In the genomic region with DNA sequence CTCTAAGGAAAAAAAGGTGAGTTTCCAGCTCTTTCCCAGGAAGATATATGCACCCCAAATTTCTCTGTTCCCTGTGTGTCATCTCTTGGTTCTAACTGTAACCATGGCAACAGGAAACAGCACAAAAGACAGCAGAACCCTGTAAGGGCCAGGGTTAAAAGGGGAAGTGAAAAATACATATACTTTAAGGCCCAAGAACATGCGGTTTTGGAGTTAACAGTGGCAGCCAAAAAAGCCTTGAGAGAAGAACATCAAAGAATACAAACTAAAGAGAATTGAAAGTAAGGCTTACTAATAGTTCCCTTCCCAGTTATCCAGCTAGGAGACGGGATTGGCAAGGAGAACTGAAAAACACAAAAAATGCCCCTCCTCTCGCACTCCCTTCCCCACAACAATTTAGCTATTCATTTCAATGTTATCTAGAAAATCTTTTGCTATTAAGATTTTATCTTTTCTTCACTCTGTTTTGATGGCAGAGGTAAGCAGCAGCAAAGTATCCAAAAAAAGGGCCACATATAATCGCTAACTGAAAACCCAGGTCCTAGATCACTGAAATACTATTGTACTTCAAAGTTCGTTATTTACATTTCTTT, we compare ENCODE assay signal across 7 cellular contexts. TPM values are rescaled to one million over a fixed set of nuclear protein-coding genes. Genes with fewer than 3 reads are reported as not detected.
DNase-seq lines count a peak whose midpoint lies in the region; ATAC-seq, FAIRE-seq and TF ChIP-seq lines count a peak whose summit lies in the region.

No MANE protein-coding gene starts in this region.

- H3K27ac Mint-ChIP-seq in activated naive CD8-positive, alpha-beta T cell, result peak overlapping the region; percentile 98

- H3K4me2 ChIP-seq in keratinocyte (ENCODE audit: control insufficient read depth, extremely low read depth, insufficient read depth, low read depth, low read length), result peak overlapping the region; percentile 96

- H3K27me3 Mint-ChIP-seq in activated naive CD8-positive, alpha-beta T cell, result no peaks in the 10 kb centered on the region

- peak overlapping the region; percentile 96 for H3K4me3 Mint-ChIP-seq in activated naive CD8-positive, alpha-beta T cell

- peaks cover 12% of the 10 kb centered on the region for H3K36me3 Mint-ChIP-seq in activated naive CD8-positive, alpha-beta T cell

- H3K9me3 ChIP-seq in KOPT-K1 (ENCODE audit: insufficient read depth, low read length, poor library complexity, severe bottlenecking) (no peaks in the 10 kb centered on the region), keratinocyte (ENCODE audit: control insufficient read depth, low read depth, low read length) (no peaks in the 10 kb centered on the region)

- no peaks in the 10 kb centered on the region for H3K9me1 ChIP-seq in keratinocyte (ENCODE audit: control insufficient read depth, extremely low read depth, insufficient read depth, low read length)

- H3K4me1 ChIP-seq in keratinocyte (ENCODE audit: control insufficient read depth, extremely low read depth, insufficient read depth, low read length), result peaks cover 13% of the 10 kb centered on the region

- in situ Hi-C loops in GM13976 (cut with MboI; ENCODE audit: low sequenced_read_pairs, unreplicated experiment), result loop anchor here (25.0 kb wide), 1 partner anchor 264 kb away; the partner anchor contains the start of gene PHB1

- H2AFZ ChIP-seq in keratinocyte (ENCODE audit: control insufficient read depth, low read length), result peak overlapping the region; percentile 96

- TF ChIP-seq CTCF in GM13976 (IDR thresholded peaks at IDR 0.05; ENCODE audit: borderline replicate concordance, control extremely low read depth, extremely low read depth, insufficient read depth, missing control alignments), result no peak
- TF ChIP-seq CTCF in keratinocyte (optimal IDR thresholded peaks at IDR 0.05 in 1 of 3, IDR thresholded peaks at IDR 0.05 in 1 of 3, conservative IDR thresholded peaks at IDR 0.05 in 1 of 3; ENCODE audit: extremely low read depth in 1 of 3, insufficient read depth in 2 of 3, low read length in 3 of 3), result no peak

- H3K27ac ChIP-seq in KOPT-K1 (ENCODE audit: low read depth, low read length, poor library complexity, severe bottlenecking) (peak overlapping the region; percentile 78), keratinocyte (ENCODE audit: control insufficient read depth, insufficient read depth, low read length) (peak overlapping the region; percentile 87), substantia nigra (ENCODE audit: low read depth, low read length, poor library complexity, severe bottlenecking) (peak overlapping the region; percentile 21)

- H4K20me1 ChIP-seq in keratinocyte (ENCODE audit: control insufficient read depth, extremely low read depth, insufficient read depth, low read length), result no peaks in the 10 kb centered on the region

- DNase-seq in GM13976 (ENCODE audit: low spot score) (peak; percentile 86), keratinocyte (ENCODE audit: low read depth, low spot score) (no peak), substantia nigra (lab: John Stamatoyannopoulos, UW) (peak in 1 of 49 donors; percentile 13), LoVo (ENCODE audit: low spot score) (no peak)

- H3K9me3 Mint-ChIP-seq in activated naive CD8-positive, alpha-beta T cell (ENCODE audit: low read depth), result no peaks in the 10 kb centered on the region

- H3K27me3 ChIP-seq in keratinocyte (ENCODE audit: control insufficient read depth, extremely low read depth, insufficient read depth, low read length), result no peaks in the 10 kb centered on the region

- peaks cover 23% of the 10 kb centered on the region for H3K36me3 ChIP-seq in KOPT-K1 (ENCODE audit: insufficient read depth, low read length)
- H3K36me3 ChIP-seq in keratinocyte (ENCODE audit: control insufficient read depth in 2 of 2, extremely low read depth in 1 of 2, insufficient read depth in 2 of 2, low read length in 2 of 2), result no peaks in the 10 kb centered on the region

- peak overlapping the region; percentile 88 for H3K9ac ChIP-seq in keratinocyte (ENCODE audit: control insufficient read depth, extremely low read depth, insufficient read depth, low read length)

- peak; percentile 68 for ATAC-seq in GM21529 (IDR thresholded peaks at IDR 0.05; ENCODE audit: unreplicated experiment)

- peaks cover 46% of the 10 kb centered on the region for H3K79me2 ChIP-seq in keratinocyte (ENCODE audit: control insufficient read depth, insufficient read depth, low read length)

- H3K4me3 ChIP-seq in keratinocyte (ENCODE audit: control insufficient read depth in 2 of 3, extremely low read depth in 1 of 3, insufficient read depth in 2 of 3, low read depth in 1 of 3, low read length in 3 of 3), result peak overlapping the region; percentile 88 to 98 (median 95)

- dilution Hi-C loops in keratinocyte (cut with MboI; ENCODE audit: extremely low pct_ligation_motif_present, low sequenced_read_pairs), result no loop called here

- no peak for FAIRE-seq in keratinocyte (lab: Jason Lieb, UNC)

- H3K4me1 Mint-ChIP-seq in activated naive CD8-positive, alpha-beta T cell (ENCODE audit: low read depth), result peaks cover 57% of the 10 kb centered on the region

RNA-seq across cellular contexts. Expression of gene SPOP, which starts 1.5 kb away (rescaled TPM):
- 24.1 to 27.5 TPM (median 26.0 TPM) in 3 replicates for polyA plus RNA-seq in keratinocyte
- polyA plus RNA-seq in keratinocyte (2011; ENCODE audit: low read depth), result 8.4 TPM
- 21.2 and 22.8 TPM in 2 replicates for polyA plus RNA-seq in keratinocyte (2011; cell fraction: cytosol; rRNA removed)
- 23.9 and 31.7 TPM in 2 replicates for polyA plus RNA-seq in keratinocyte (2011; cell fraction: nucleus; rRNA removed)
- 16.5 and 19.0 TPM in 2 replicates for polyA plus RNA-seq in keratinocyte (2012; ENCODE audit: low replicate concordance)
- polyA minus RNA-seq in keratinocyte, result 29.5 to 47.1 TPM (median 42.2 TPM) in 3 replicates
- polyA minus RNA-seq in keratinocyte (2011; cell fraction: cytosol; rRNA and poly(A)+ RNA removed), result 17.8 TPM
- 13.1 and 24.4 TPM in 2 replicates for polyA minus RNA-seq in keratinocyte (2011; cell fraction: nucleus; rRNA and poly(A)+ RNA removed)

RNA-seq across cellular contexts. Expression of gene SLC35B1, which starts 31.4 kb away (rescaled TPM):
- 65.7 to 72.3 TPM (median 71.6 TPM) in 3 replicates for polyA plus RNA-seq in keratinocyte
- polyA plus RNA-seq in keratinocyte (2011; ENCODE audit: low read depth), result 6.7 TPM
- 56.6 and 72.4 TPM in 2 replicates for polyA plus RNA-seq in keratinocyte (2011; cell fraction: cytosol; rRNA removed)
- 41.1 and 46.3 TPM in 2 replicates for polyA plus RNA-seq in keratinocyte (2011; cell fraction: nucleus; rRNA removed)
- polyA plus RNA-seq in keratinocyte (2012; ENCODE audit: low replicate concordance), result 36.2 and 52.9 TPM in 2 replicates
- 53.5 to 89.3 TPM (median 65.9 TPM) in 3 replicates for polyA minus RNA-seq in keratinocyte
- 55.4 TPM for polyA minus RNA-seq in keratinocyte (2011; cell fraction: cytosol; rRNA and poly(A)+ RNA removed)
- 13.2 and 24.7 TPM in 2 replicates for polyA minus RNA-seq in keratinocyte (2011; cell fraction: nucleus; rRNA and poly(A)+ RNA removed)

Comparison
In these comparisons a context has a peak if more than half of its experiments do, and no peak if none do; other contexts are left out.
1. H3K27ac ChIP-seq: peak in every context shown above with its lines; median percentile 87 in keratinocyte; 78 in KOPT-K1; 21 in substantia nigra.